ENCODE assay signal across 2 cellular contexts in the genomic region with DNA sequence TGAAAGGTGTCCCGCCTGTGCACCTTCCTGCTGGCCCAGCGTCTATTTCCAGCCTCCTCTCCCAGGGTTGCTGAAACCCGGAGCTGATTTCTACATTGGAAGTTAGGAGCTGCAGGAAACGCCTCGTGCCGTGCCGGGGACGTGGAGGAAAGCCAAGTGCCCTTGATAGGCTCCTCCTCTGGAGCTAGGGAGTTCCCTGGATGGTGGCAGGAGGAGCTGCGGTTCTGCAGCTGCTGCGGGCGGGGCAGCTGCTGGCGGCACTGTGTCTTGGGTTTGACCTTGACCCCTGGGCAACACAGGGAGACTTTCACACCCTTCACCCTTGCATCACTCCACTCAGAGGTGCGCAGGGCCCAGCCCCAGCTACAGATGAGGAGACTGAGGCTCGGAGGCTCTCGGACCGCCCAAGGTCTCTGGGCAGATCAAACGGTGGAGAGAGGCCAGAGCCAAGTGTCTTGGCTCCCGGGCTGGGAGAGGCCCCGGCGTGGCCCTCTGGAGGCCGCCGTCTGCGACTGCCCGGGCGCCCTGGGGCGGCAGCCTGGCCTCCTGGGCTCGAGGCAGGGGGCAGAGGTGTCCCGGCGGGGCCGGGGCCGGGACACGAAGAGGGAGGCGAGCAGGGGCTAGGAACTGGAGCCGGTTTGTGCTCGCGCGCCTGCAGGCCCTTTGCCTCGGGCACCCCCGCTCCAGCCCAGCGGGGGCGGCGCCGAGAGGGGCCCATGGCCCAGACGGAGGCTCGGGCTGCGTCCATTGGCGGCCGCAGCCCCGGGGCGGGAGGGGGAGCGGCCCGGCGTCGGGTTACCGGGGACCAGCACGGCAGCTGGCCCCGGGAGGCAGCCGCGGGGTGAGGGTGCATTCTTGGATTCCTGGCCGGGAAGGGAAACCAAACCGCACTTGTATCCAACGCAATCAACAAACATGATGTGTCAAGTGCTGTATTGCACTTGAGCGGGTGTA.
TF ChIP-seq lines count a peak whose summit lies in the region.

No MANE protein-coding gene starts in this region.

TF ChIP-seq in A549, 52 proteins besides CTCF, POLR2A, EP300 and RAD21:
- TF ChIP-seq POLR2AphosphoS2 (conservative IDR thresholded peaks at IDR 0.05; ENCODE audit: low read length) (no peak), TFCP2L1 (CRISPR knock-in tag; IDR thresholded peaks at IDR 0.05) (peak; percentile 25; the same call in 1 of the 2 replicates), ZC3H11A (IDR thresholded peaks at IDR 0.05) (no peak), KDM1A (IDR thresholded peaks at IDR 0.05; ENCODE audit: low read depth) (no peak), TP53 (CRISPR knock-in tag; IDR thresholded peaks at IDR 0.05) (peak; percentile 43; the same call in 1 of the 2 replicates), RFX5 (IDR thresholded peaks at IDR 0.05) (0 out of 2 replicates have a peak, but pooled peaks have one; percentile 19), CHD4 (IDR thresholded peaks at IDR 0.05; ENCODE audit: borderline replicate concordance) (no peak), RARB (CRISPR knock-in tag; IDR thresholded peaks at IDR 0.05) (no peak), JUN (IDR thresholded peaks at IDR 0.05) (peak; percentile 65 to 77; a peak in 3 of 5 replicates), NR3C1 (IDR thresholded peaks at IDR 0.05) (no peak), EHMT2 (IDR thresholded peaks at IDR 0.05; ENCODE audit: low read depth) (no peak), CEBPB (IDR thresholded peaks at IDR 0.05) (no peak), HOXB13 (CRISPR knock-in tag; IDR thresholded peaks at IDR 0.05; ENCODE audit: low read depth) (0 out of 2 replicates have a peak, but pooled peaks have one; percentile 16), GATA3 (IDR thresholded peaks at IDR 0.05; ENCODE audit: borderline replicate concordance) (0 out of 2 replicates have a peak, but pooled peaks have one; percentile 22), ESRRA (IDR thresholded peaks at IDR 0.05; ENCODE audit: borderline replicate concordance, low read length) (peak; percentile 93; the same call in 1 of the 2 replicates)
- TF ChIP-seq, protein P1, sequence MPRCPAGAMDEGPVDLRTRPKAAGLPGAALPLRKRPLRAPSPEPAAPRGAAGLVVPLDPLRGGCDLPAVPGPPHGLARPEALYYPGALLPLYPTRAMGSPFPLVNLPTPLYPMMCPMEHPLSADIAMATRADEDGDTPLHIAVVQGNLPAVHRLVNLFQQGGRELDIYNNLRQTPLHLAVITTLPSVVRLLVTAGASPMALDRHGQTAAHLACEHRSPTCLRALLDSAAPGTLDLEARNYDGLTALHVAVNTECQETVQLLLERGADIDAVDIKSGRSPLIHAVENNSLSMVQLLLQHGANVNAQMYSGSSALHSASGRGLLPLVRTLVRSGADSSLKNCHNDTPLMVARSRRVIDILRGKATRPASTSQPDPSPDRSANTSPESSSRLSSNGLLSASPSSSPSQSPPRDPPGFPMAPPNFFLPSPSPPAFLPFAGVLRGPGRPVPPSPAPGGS (IDR thresholded peaks at IDR 0.05) = peak; percentile 39; the same call in 1 of the 3 replicates
- TF ChIP-seq, protein P2, sequence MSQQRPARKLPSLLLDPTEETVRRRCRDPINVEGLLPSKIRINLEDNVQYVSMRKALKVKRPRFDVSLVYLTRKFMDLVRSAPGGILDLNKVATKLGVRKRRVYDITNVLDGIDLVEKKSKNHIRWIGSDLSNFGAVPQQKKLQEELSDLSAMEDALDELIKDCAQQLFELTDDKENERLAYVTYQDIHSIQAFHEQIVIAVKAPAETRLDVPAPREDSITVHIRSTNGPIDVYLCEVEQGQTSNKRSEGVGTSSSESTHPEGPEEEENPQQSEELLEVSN (IDR thresholded peaks at IDR 0.05; ENCODE audit: borderline replicate concordance, low read depth) = peak; percentile 71
- TF ChIP-seq, protein P3, sequence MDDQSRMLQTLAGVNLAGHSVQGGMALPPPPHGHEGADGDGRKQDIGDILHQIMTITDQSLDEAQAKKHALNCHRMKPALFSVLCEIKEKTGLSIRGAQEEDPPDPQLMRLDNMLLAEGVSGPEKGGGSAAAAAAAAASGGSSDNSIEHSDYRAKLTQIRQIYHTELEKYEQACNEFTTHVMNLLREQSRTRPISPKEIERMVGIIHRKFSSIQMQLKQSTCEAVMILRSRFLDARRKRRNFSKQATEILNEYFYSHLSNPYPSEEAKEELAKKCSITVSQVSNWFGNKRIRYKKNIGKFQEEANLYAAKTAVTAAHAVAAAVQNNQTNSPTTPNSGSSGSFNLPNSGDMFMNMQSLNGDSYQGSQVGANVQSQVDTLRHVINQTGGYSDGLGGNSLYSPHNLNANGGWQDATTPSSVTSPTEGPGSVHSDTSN (IDR thresholded peaks at IDR 0.05) = 0 out of 2 replicates have a peak, but pooled peaks have one; percentile 41
- TF ChIP-seq, protein P4, sequence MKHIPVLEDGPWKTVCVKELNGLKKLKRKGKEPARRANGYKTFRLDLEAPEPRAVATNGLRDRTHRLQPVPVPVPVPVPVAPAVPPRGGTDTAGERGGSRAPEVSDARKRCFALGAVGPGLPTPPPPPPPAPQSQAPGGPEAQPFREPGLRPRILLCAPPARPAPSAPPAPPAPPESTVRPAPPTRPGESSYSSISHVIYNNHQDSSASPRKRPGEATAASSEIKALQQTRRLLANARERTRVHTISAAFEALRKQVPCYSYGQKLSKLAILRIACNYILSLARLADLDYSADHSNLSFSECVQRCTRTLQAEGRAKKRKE (CRISPR knock-in tag; IDR thresholded peaks at IDR 0.05; ENCODE audit: low read depth) = 0 out of 2 replicates have a peak, but pooled peaks have one; percentile 15
- TF ChIP-seq, protein P5, sequence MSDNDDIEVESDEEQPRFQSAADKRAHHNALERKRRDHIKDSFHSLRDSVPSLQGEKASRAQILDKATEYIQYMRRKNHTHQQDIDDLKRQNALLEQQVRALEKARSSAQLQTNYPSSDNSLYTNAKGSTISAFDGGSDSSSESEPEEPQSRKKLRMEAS (IDR thresholded peaks at IDR 0.05) = peak; percentile 85

TF ChIP-seq in IMR-90, 13 proteins besides CTCF, POLR2A, EP300 and RAD21:
- TF ChIP-seq RCOR1 (IDR thresholded peaks at IDR 0.05; ENCODE audit: insufficient replicate concordance, low read length) (peak; percentile 39), SMC3 (IDR thresholded peaks at IDR 0.05; ENCODE audit: low read depth, low read length) (no peak), BHLHE40 (IDR thresholded peaks at IDR 0.05; ENCODE audit: low read depth, low read length) (peak; percentile 72; the same call in 1 of the 2 replicates), CEBPB (IDR thresholded peaks at IDR 0.05; ENCODE audit: low read depth, low read length) (peak; percentile 49; the same call in 1 of the 2 replicates), MAZ (IDR thresholded peaks at IDR 0.05; ENCODE audit: borderline replicate concordance, low read depth, low read length) (peak; percentile 79; the same call in 1 of the 2 replicates), MXI1 (IDR thresholded peaks at IDR 0.05; ENCODE audit: borderline replicate concordance, low read depth, low read length) (0 out of 2 replicates have a peak, but pooled peaks have one; percentile 58), RFX5 (IDR thresholded peaks at IDR 0.05; ENCODE audit: low read depth, low read length) (no peak)
